11 cellular contexts compared by ENCODE assay signal in genomic region chr11:96827164-96827563, GRCh38.
A peak's percentile ranks its signal among the peaks of the same experiment; 100 is the strongest.
DNase-seq lines count a peak whose midpoint lies in the region; ATAC-seq, FAIRE-seq and TF ChIP-seq lines count a peak whose summit lies in the region.
"Had no signal": no experiment of that assay in that cellular context is flagged by ENCODE, and none has a peak within 500 bp of the region (broad histone marks: within the 10 kb centered on the region; RNA-seq: fewer than 3 reads in every experiment).

No MANE protein-coding gene starts in this region.

- WGBS in psoas muscle, 3 donors: 51 to 58% (median 51%) methylated on average over 4 of the region's 4 CpGs
- 53% methylated on average over 4 of the region's 4 CpGs for WGBS in prostate gland

- FAIRE-seq in HTR-8/SVneo (lab: Jason Lieb, UNC): no peak
- FAIRE-seq: frontal cortex had no signal

- H3K27me3 ChIP-seq in psoas muscle (ENCODE audit: insufficient read depth in 3 of 3, low read length in 2 of 3): no peaks in the 10 kb centered on the region
- no peaks in the 10 kb centered on the region for H3K27me3 ChIP-seq in prostate gland (replicated peaks; ENCODE audit: insufficient read depth)
- H3K27me3 ChIP-seq: brain microvascular endothelial cell had no signal

- no peak for TF ChIP-seq POLR2A in prostate gland (IDR thresholded peaks at IDR 0.05)

- intact Hi-C loops in left cardiac atrium (cut with DNase I) (loop anchor here in 1 of 2 donors (5.0 kb wide), 1 partner anchor 315 kb away; no protein-coding TSS in a partner anchor), psoas muscle (cut with DNase I) (no loop called here), prostate gland (cut with DNase I) (no loop called here)

- H3K36me3 ChIP-seq in psoas muscle (ENCODE audit: insufficient read depth in 1 of 2, low read depth in 1 of 2) (no peaks in the 10 kb centered on the region), prostate gland (no peaks in the 10 kb centered on the region)
- H3K36me3 ChIP-seq: brain microvascular endothelial cell had no signal

- H3K9me3 ChIP-seq in psoas muscle: no peaks in the 10 kb centered on the region
- H3K9me3 ChIP-seq in prostate gland: no peaks in the 10 kb centered on the region

- H3K27ac ChIP-seq in psoas muscle: no peak overlapping the region
- H3K27ac ChIP-seq in prostate gland: no peak overlapping the region
- H3K27ac ChIP-seq: brain microvascular endothelial cell had no signal

- H3K4me3 ChIP-seq in psoas muscle: no peak overlapping the region
- H3K4me3 ChIP-seq in prostate gland: no peak overlapping the region

- TF ChIP-seq CTCF in psoas muscle (IDR thresholded peaks at IDR 0.05) (peak; percentile 20), prostate gland (IDR thresholded peaks at IDR 0.05) (no peak)

- DNase-seq in HTR-8/SVneo (ENCODE audit: insufficient read length, low spot score): peak; percentile 2
- DNase-seq in left cardiac atrium: no peak
- DNase-seq in psoas muscle: no peak
- no peak for DNase-seq in prostate gland (ENCODE audit: low spot score)
- no peak for DNase-seq in epidermal melanocyte (ENCODE audit: insufficient read length, low spot score)
- no peak for DNase-seq in stimulated activated CD4-positive, alpha-beta T cell treated with anti-CD3 and anti-CD28 coated beads, Interleukin-4, amount 100 ng/mL, for 1 hour
- DNase-seq: brain microvascular endothelial cell, NCI-H146 had no signal

- ATAC-seq in SK-N-SH treated with all-trans-retinoic acid at 6 μM for 48 hours (peak; percentile 55; the same call in 2 of the 3 replicates), left cardiac atrium (peak; percentile 60 to 73), psoas muscle (peak in 1 of 4 donors; percentile 42), GM18498 (IDR thresholded peaks at IDR 0.05; ENCODE audit: unreplicated experiment) (no peak)

- H3K4me1 ChIP-seq in psoas muscle (no peaks in the 10 kb centered on the region), prostate gland (replicated peaks) (no peaks in the 10 kb centered on the region)

TF ChIP-seq in SK-N-SH treated with all-trans-retinoic acid at 6 μM for 48 hours, 23 proteins besides CTCF, POLR2A, EP300 and RAD21:
- no peak for TF ChIP-seq CSDC2 (CRISPR knock-in tag; IDR thresholded peaks at IDR 0.05)
- no peak for TF ChIP-seq TCF4 (CRISPR knock-in tag; IDR thresholded peaks at IDR 0.05; ENCODE audit: borderline replicate concordance)
- no peak for TF ChIP-seq TOX (CRISPR knock-in tag; IDR thresholded peaks at IDR 0.05; ENCODE audit: borderline replicate concordance)
- no peak for TF ChIP-seq PPARA (CRISPR knock-in tag; IDR thresholded peaks at IDR 0.05; ENCODE audit: borderline replicate concordance)
- no peak for TF ChIP-seq BACH2 (CRISPR knock-in tag; IDR thresholded peaks at IDR 0.05; ENCODE audit: borderline replicate concordance)
- TF ChIP-seq CREB5 (CRISPR knock-in tag; IDR thresholded peaks at IDR 0.05; ENCODE audit: low read depth): no peak
- no peak for TF ChIP-seq CSRNP3 (CRISPR knock-in tag; IDR thresholded peaks at IDR 0.05)
- TF ChIP-seq TSHZ2 (CRISPR knock-in tag; IDR thresholded peaks at IDR 0.05): no peak
- no peak for TF ChIP-seq ZFP30 (CRISPR knock-in tag; IDR thresholded peaks at IDR 0.05)
- no peak for TF ChIP-seq ZC3H10 (CRISPR knock-in tag; IDR thresholded peaks at IDR 0.05)
- TF ChIP-seq ZNF8 (CRISPR knock-in tag; IDR thresholded peaks at IDR 0.05): no peak
- TF ChIP-seq GLIS3 (CRISPR knock-in tag; IDR thresholded peaks at IDR 0.05): no peak
- no peak for TF ChIP-seq ARNTL (CRISPR knock-in tag; IDR thresholded peaks at IDR 0.05; ENCODE audit: borderline replicate concordance, low read depth)
- TF ChIP-seq OSR1 (CRISPR knock-in tag; IDR thresholded peaks at IDR 0.05): no peak
- no peak for TF ChIP-seq ZNF565 (CRISPR knock-in tag; conservative IDR thresholded peaks at IDR 0.05; ENCODE audit: low read depth)
- TF ChIP-seq PATZ1 (CRISPR knock-in tag; IDR thresholded peaks at IDR 0.05; ENCODE audit: borderline replicate concordance): no peak
- no peak for TF ChIP-seq ZFP3 (CRISPR knock-in tag; IDR thresholded peaks at IDR 0.05)
